ENCODE assay signal across 26 cellular contexts in genomic region chrX:29842552-29842951, GRCh38.
"Had no signal": no experiment of that assay in that cellular context is flagged by ENCODE, and none has a peak within 500 bp of the region (broad histone marks: within the 10 kb centered on the region; RNA-seq: fewer than 3 reads in every experiment).

No MANE protein-coding gene starts in this region.

- H3K27me3 ChIP-seq: body of pancreas, Peyer's patch, SJSA1 had no signal

- H3K27ac ChIP-seq: body of pancreas, Peyer's patch, RWPE1, SJSA1 had no signal

- ATAC-seq: activated CD8-positive, alpha-beta T cell treated with anti-CD3 and anti-CD28 coated beads, Interleukin-2, amount 10 ng/mL, durations not matched to agents 7 days and 5 days; body of pancreas; T-helper 17 cell; WTC11 had no signal

- H3K4me1 ChIP-seq: body of pancreas, Peyer's patch, SJSA1 had no signal

- DNase-seq: activated CD4-positive, alpha-beta T cell treated with anti-CD3 and anti-CD28 coated beads for 48 hours; activated CD4-positive, alpha-beta T cell treated with anti-CD3 and anti-CD28 coated beads, Interleukin-2, amount 50 U/mL, for 4 hours; activated CD4-positive, CD25-positive, alpha-beta regulatory T cell treated with anti-CD3 and anti-CD28 coated beads, Interleukin-2, amount 50 U/mL, for 72 hours; activated CD8-positive, alpha-beta memory T cell treated with anti-CD3 and anti-CD28 coated beads, Interleukin-2, amount 50 U/mL, for 48 hours; activated CD8-positive, alpha-beta T cell treated with anti-CD3 and anti-CD28 coated beads, Interleukin-2, amount 10 ng/mL, durations not matched to agents 7 days and 5 days; activated effector memory CD4-positive, alpha-beta T cell treated with Interleukin-2 at 50 U/mL for 16 hours; activated naive CD4-positive, alpha-beta T cell; activated T-cell treated with anti-CD3 and anti-CD28 coated beads, Interleukin-2, amount 50 U/mL, for 1 hour; aorta; body of pancreas; Karpas-422; NCI-H1105 treated with DMSO at 0.1 percent for 48 hours; NCI-H1436 treated with DMSO at 0.1 percent for 48 hours; NCI-H187; NCI-H2081; NCI-H510A treated with DMSO at 0.1 percent for 48 hours; Peyer's patch; Right ventricle myocardium superior; T-helper 17 cell; T-helper 9 cell had no signal

- H3K9me3 Mint-ChIP-seq: activated naive CD4-positive, alpha-beta T cell treated with anti-CD3 and anti-CD28 coated beads, Interleukin-2, amount 50 U/mL, for 24 hours had no signal

- FAIRE-seq: bronchial epithelial cell had no signal

- H3K27me3 Mint-ChIP-seq: activated naive CD4-positive, alpha-beta T cell treated with anti-CD3 and anti-CD28 coated beads, Interleukin-2, amount 50 U/mL, for 24 hours; central memory CD8-positive, alpha-beta T cell; T-helper 17 cell had no signal

- H3K4me3 Mint-ChIP-seq: activated CD8-positive, alpha-beta T cell treated with anti-CD3 and anti-CD28 coated beads, Interleukin-2, amount 10 ng/mL, durations not matched to agents 7 days and 5 days; activated naive CD4-positive, alpha-beta T cell treated with anti-CD3 and anti-CD28 coated beads, Interleukin-2, amount 50 U/mL, for 24 hours; central memory CD8-positive, alpha-beta T cell; T-helper 17 cell; WTC11 had no signal

- H3K4me1 Mint-ChIP-seq: activated naive CD4-positive, alpha-beta T cell treated with anti-CD3 and anti-CD28 coated beads, Interleukin-2, amount 50 U/mL, for 24 hours; central memory CD8-positive, alpha-beta T cell; T-helper 17 cell; WTC11 had no signal

- H3K4me3 ChIP-seq: body of pancreas, Peyer's patch, SJSA1 had no signal

- H3K36me3 ChIP-seq: Peyer's patch, SJSA1 had no signal

- H3K36me3 Mint-ChIP-seq: activated naive CD4-positive, alpha-beta T cell treated with anti-CD3 and anti-CD28 coated beads, Interleukin-2, amount 50 U/mL, for 24 hours; WTC11 had no signal

- H3K9me3 ChIP-seq: body of pancreas, Peyer's patch, SJSA1 had no signal

- H3K27ac Mint-ChIP-seq: activated CD8-positive, alpha-beta T cell treated with anti-CD3 and anti-CD28 coated beads, Interleukin-2, amount 10 ng/mL, durations not matched to agents 7 days and 5 days; activated naive CD4-positive, alpha-beta T cell treated with anti-CD3 and anti-CD28 coated beads, Interleukin-2, amount 50 U/mL, for 24 hours; T-helper 17 cell; WTC11 had no signal
